In the genomic region with DNA sequence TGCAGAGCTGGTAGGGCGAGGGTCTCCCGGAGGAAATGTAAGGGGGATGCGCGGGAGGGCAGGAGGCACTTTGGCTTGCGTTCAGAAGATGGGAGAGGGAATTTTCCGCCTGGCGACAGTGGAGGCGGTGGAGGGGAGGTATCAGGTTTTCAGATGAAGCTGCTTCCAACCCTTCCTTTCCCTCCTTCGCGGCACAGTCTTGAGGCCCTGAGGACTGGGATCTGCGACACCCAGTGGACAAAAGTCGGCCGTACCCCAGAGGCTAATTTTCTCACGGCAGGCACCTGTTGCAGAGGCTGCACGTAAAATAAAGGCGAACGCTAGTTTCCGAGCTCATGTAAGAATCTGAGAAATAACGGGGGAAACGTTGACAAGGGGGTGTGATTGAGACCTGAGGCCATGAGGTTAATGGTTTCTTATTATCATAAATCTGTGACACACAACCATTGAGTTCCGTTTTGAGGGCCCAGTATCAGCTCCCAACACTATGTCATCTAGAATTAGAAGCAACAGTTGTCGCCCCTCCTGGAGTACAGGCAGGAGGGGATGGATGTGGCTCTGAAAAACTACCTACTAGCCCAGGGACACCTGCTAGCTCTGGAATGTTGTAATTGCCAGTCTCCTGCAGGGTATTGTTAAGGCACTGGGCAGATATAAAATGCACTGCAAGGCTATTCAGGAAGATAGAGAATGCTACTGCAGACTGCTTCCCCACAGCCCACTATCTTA, we compare ENCODE assay signal across 8 cellular contexts. TPM values are rescaled to one million over a fixed set of nuclear protein-coding genes. Genes with fewer than 3 reads are reported as not detected.
DNase-seq lines count a peak whose midpoint lies in the region; ATAC-seq and TF ChIP-seq lines count a peak whose summit lies in the region.

No MANE protein-coding gene starts in this region.

- WGBS in liver: 10% methylated on average over 22 of the region's 22 CpGs

- H3K4me3 ChIP-seq in colonic mucosa: peak overlapping the region; percentile 42
- peak overlapping the region in 1 of 3 donors; percentile 62 for H3K4me3 ChIP-seq in liver (ENCODE audit: low read depth in 1 of 3, low read length in 3 of 3)

- DNase-seq in SHP77 (lab: John Stamatoyannopoulos, UW) (peak; percentile 26 to 33), SHP77 treated with DMSO at 0.1 percent for 48 hours (lab: John Stamatoyannopoulos, UW) (no peak), NCI-H2107 treated with DMSO at 0.1 percent for 48 hours (lab: John Stamatoyannopoulos, UW; ENCODE audit: unreplicated experiment) (peak; percentile 78), colonic mucosa (peak; percentile 49)
- peak; percentile 21 for DNase-seq in activated CD4-positive, alpha-beta T cell treated with anti-CD3 and anti-CD28 coated beads for 1 hour
- peak; percentile 15 to 29 for DNase-seq in stimulated activated CD4-positive, alpha-beta T cell treated with anti-CD3 and anti-CD28 coated beads, Interleukin-4, amount 100 ng/mL, for 48 hours (ENCODE audit: low read depth in 2 of 2)

- H3K36me3 ChIP-seq in colonic mucosa: no peaks in the 10 kb centered on the region
- H3K36me3 ChIP-seq in liver (ENCODE audit: control insufficient read depth in 4 of 4, insufficient read depth in 3 of 4, low read depth in 1 of 4, low read length in 3 of 4): no peaks in the 10 kb centered on the region

- TF ChIP-seq CTCF in colonic mucosa (IDR thresholded peaks at IDR 0.05): peak; percentile 46
- TF ChIP-seq CTCF in liver (IDR thresholded peaks at IDR 0.05; ENCODE audit: low read depth, low read length, missing input control): peak; percentile 33

- TF ChIP-seq RAD21 in liver (IDR thresholded peaks at IDR 0.05): peak; percentile 43 to 64

- H3K27ac ChIP-seq in colonic mucosa: no peak overlapping the region
- no peak overlapping the region for H3K27ac ChIP-seq in liver (ENCODE audit: low read depth in 1 of 2, low read length in 2 of 2)

- ATAC-seq in HG02943 (IDR thresholded peaks at IDR 0.05; ENCODE audit: low read depth, unreplicated experiment): peak; percentile 36

- intact Hi-C loops in colonic mucosa (cut with DNase I): no loop called here

- peaks cover 3% of the 10 kb centered on the region for H3K27me3 ChIP-seq in colonic mucosa
- H3K27me3 ChIP-seq in liver (ENCODE audit: control insufficient read depth in 4 of 4, insufficient read depth in 4 of 4, low read length in 3 of 4): peaks cover 0 to 11% (median 1%) of the 10 kb centered on the region in 4 donors

- no peaks in the 10 kb centered on the region for H3K4me1 ChIP-seq in colonic mucosa
- peaks cover 0 to 5% (median 1%) of the 10 kb centered on the region in 4 donors for H3K4me1 ChIP-seq in liver (ENCODE audit: control insufficient read depth in 4 of 4, insufficient read depth in 4 of 4, low read length in 3 of 4)

- H3K9me3 ChIP-seq in colonic mucosa (no peaks in the 10 kb centered on the region), liver (ENCODE audit: control insufficient read depth in 4 of 4, low read length in 3 of 4) (no peaks in the 10 kb centered on the region)

- H3K9ac ChIP-seq in colonic mucosa (ENCODE audit: low read depth in 2 of 2, low read length in 2 of 2) (no peak overlapping the region), liver (ENCODE audit: low read depth in 1 of 2, low read length in 2 of 2) (no peak overlapping the region)

TF ChIP-seq in liver, 16 proteins besides CTCF, POLR2A, EP300 and RAD21:
- TF ChIP-seq SP1 (IDR thresholded peaks at IDR 0.05) (no peak), EGR1 (IDR thresholded peaks at IDR 0.05; ENCODE audit: low read depth in 2 of 2) (no peak), ATF3 (IDR thresholded peaks at IDR 0.05) (no peak), TAF1 (conservative IDR thresholded peaks at IDR 0.05) (no peak), FOXA1 (IDR thresholded peaks at IDR 0.05) (no peak), YY1 (IDR thresholded peaks at IDR 0.05) (no peak), REST (IDR thresholded peaks at IDR 0.05) (no peak), JUND (IDR thresholded peaks at IDR 0.05) (no peak), HNF4G (IDR thresholded peaks at IDR 0.05) (no peak), HNF4A (conservative IDR thresholded peaks at IDR 0.05) (no peak), MAX (IDR thresholded peaks at IDR 0.05) (no peak), FOXA2 (IDR thresholded peaks at IDR 0.05) (no peak), RXRA (IDR thresholded peaks at IDR 0.05) (no peak), NR2F2 (IDR thresholded peaks at IDR 0.05) (no peak)

RNA-seq across cellular contexts. Expression of gene ZCCHC18, which starts 1.1 kb away (rescaled TPM):
- total RNA-seq in colonic mucosa: under 1 TPM in 1 of 2 donors, not detected in 1; 0.98 TPM
- total RNA-seq in liver: under 1 TPM; 0.09 to 0.25 TPM
- under 1 TPM in 1 of 2 donors, not detected in 1; 0.05 TPM for polyA plus RNA-seq in liver

RNA-seq across cellular contexts. Expression of gene TMSB15C, which starts 37.4 kb away (rescaled TPM):
- total RNA-seq in colonic mucosa: 1 to 10 TPM in 1 of 2 donors, under 1 TPM in 1; 0.89 to 1.2 TPM
- under 1 TPM; 0.17 to 0.23 TPM for total RNA-seq in liver
- not detected for polyA plus RNA-seq in liver

RNA-seq across cellular contexts. Expression of gene SLC25A53, which starts 43.4 kb away (rescaled TPM):
- total RNA-seq in colonic mucosa (1 to 10 TPM; 7.5 to 8.6 TPM), liver (1 to 10 TPM; 7.9 to 8.5 TPM)
- polyA plus RNA-seq in liver: 1 to 10 TPM; 2.8 to 6.3 TPM

RNA-seq across cellular contexts. Expression of gene FAM199X, which starts 52.9 kb away (rescaled TPM):
- total RNA-seq in colonic mucosa: 10 to 100 TPM; 20.9 to 29.3 TPM
- 10 to 100 TPM; 11.8 to 13.6 TPM for total RNA-seq in liver
- polyA plus RNA-seq in liver: 1 to 10 TPM; 3.9 to 4.0 TPM
